Comparison of ENCODE assay signal across 1 cellular context in the genomic region with DNA sequence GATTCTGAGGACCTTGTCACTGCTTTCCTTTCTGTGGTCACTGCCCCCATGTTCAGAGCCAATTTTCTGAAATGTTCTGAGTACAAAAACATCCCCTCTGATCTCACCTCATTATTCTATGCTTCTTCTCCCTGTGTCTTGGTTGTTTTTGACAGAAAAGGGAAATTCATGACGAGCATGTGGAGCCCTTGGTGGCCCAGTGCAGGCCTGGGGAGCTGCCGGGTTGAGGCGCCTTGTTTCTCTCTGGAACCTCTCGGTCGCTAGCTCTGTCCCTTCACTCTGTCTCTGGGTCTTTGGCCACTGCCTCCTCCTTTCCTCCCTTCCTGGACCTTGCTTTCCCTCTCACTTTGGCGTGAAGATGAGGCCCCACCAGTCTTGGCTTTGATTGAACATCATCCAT.
TF ChIP-seq lines count a peak whose summit lies in the region.

No MANE protein-coding gene starts in this region.

TF ChIP-seq in GM23338, 12 proteins besides CTCF, POLR2A, EP300 and RAD21 (continued from another document):
- TF ChIP-seq, protein P1, sequence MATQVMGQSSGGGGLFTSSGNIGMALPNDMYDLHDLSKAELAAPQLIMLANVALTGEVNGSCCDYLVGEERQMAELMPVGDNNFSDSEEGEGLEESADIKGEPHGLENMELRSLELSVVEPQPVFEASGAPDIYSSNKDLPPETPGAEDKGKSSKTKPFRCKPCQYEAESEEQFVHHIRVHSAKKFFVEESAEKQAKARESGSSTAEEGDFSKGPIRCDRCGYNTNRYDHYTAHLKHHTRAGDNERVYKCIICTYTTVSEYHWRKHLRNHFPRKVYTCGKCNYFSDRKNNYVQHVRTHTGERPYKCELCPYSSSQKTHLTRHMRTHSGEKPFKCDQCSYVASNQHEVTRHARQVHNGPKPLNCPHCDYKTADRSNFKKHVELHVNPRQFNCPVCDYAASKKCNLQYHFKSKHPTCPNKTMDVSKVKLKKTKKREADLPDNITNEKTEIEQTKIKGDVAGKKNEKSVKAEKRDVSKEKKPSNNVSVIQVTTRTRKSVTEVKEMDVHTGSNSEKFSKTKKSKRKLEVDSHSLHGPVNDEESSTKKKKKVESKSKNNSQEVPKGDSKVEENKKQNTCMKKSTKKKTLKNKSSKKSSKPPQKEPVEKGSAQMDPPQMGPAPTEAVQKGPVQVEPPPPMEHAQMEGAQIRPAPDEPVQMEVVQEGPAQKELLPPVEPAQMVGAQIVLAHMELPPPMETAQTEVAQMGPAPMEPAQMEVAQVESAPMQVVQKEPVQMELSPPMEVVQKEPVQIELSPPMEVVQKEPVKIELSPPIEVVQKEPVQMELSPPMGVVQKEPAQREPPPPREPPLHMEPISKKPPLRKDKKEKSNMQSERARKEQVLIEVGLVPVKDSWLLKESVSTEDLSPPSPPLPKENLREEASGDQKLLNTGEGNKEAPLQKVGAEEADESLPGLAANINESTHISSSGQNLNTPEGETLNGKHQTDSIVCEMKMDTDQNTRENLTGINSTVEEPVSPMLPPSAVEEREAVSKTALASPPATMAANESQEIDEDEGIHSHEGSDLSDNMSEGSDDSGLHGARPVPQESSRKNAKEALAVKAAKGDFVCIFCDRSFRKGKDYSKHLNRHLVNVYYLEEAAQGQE (IDR thresholded peaks at IDR 0.05; ENCODE audit: unreplicated experiment) = no peak
- TF ChIP-seq, protein P2, sequence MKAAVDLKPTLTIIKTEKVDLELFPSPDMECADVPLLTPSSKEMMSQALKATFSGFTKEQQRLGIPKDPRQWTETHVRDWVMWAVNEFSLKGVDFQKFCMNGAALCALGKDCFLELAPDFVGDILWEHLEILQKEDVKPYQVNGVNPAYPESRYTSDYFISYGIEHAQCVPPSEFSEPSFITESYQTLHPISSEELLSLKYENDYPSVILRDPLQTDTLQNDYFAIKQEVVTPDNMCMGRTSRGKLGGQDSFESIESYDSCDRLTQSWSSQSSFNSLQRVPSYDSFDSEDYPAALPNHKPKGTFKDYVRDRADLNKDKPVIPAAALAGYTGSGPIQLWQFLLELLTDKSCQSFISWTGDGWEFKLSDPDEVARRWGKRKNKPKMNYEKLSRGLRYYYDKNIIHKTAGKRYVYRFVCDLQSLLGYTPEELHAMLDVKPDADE (IDR thresholded peaks at IDR 0.05) = no peak
- TF ChIP-seq ZNF331 (CRISPR knock-in tag; IDR thresholded peaks at IDR 0.05; ENCODE audit: low read depth) (no peak), JUNB (IDR thresholded peaks at IDR 0.05; ENCODE audit: unreplicated experiment) (no peak), POLR2AphosphoS5 (IDR thresholded peaks at IDR 0.05; ENCODE audit: low read depth) (no peak)
